Comparison of ENCODE assay signal across 9 cellular contexts in genomic region chr16:50542703-50543102, GRCh38. TPM values are rescaled to one million over a fixed set of nuclear protein-coding genes. Genes with fewer than 3 reads are reported as not detected.
"Had no signal": no experiment of that assay in that cellular context is flagged by ENCODE, and none has a peak within 500 bp of the region (broad histone marks: within the 10 kb centered on the region; RNA-seq: fewer than 3 reads in every experiment).

No MANE protein-coding gene starts in this region.

- FAIRE-seq: G401.6, GM12878, GM12891, GM12892, GM18507, GM19239 had no signal

- ATAC-seq: GM12878 had no signal

- DNase-seq: GDM1, GF-D8 had no signal

- H3K4me3 ChIP-seq: GM12878 had no signal

RNA-seq across cellular contexts. Expression of gene NKD1, which starts 5.5 kb away (rescaled TPM):
- total RNA-seq: G401 had no signal
